Comparison of ENCODE assay signal across 1 cellular context in the genomic region with DNA sequence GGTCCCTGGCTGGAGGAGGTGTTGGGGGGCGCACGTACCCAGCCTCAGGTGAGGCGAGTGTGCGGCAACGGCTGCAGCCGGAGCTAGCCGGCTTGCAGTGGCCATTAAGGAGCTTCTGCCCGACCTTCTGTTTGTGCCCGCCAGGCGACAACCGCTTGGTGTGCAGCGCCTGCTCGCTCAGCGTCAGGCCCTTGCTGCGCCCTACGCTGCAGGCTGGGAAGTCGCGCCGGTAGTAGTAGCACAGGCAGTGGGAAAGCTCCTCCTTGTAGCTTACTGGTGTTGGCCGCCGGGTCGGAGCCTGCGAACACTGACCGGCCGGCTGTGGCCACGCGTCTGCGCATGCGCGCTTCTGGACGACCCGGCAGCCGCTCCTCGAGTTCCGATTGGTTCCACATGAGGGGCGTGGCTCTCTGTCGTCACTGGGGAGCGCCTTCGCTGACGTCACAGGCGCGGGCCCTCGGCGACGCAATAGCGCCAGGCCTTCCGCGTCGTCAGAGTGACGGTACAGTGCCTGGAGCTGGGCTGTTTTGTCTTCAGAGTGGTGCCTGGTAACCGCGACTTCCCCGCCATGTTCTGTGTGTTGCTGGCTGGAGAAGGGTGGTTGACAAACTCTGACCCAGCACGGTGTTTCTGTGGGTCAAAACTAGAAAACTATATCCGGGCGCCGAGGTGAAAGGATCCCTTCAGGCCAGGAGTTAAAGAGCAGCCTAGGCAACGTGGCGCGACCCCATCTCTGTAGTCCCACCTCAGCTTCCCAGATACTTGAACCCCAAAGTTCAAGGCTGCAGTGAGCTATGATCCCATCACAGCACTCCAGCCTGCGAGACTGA.
TF ChIP-seq lines count a peak whose summit lies in the region.

No MANE protein-coding gene starts in this region.

TF ChIP-seq in HepG2, 621 proteins besides CTCF, POLR2A, EP300 and RAD21 (continued from another document and continues in another):
- TF ChIP-seq, protein P1, sequence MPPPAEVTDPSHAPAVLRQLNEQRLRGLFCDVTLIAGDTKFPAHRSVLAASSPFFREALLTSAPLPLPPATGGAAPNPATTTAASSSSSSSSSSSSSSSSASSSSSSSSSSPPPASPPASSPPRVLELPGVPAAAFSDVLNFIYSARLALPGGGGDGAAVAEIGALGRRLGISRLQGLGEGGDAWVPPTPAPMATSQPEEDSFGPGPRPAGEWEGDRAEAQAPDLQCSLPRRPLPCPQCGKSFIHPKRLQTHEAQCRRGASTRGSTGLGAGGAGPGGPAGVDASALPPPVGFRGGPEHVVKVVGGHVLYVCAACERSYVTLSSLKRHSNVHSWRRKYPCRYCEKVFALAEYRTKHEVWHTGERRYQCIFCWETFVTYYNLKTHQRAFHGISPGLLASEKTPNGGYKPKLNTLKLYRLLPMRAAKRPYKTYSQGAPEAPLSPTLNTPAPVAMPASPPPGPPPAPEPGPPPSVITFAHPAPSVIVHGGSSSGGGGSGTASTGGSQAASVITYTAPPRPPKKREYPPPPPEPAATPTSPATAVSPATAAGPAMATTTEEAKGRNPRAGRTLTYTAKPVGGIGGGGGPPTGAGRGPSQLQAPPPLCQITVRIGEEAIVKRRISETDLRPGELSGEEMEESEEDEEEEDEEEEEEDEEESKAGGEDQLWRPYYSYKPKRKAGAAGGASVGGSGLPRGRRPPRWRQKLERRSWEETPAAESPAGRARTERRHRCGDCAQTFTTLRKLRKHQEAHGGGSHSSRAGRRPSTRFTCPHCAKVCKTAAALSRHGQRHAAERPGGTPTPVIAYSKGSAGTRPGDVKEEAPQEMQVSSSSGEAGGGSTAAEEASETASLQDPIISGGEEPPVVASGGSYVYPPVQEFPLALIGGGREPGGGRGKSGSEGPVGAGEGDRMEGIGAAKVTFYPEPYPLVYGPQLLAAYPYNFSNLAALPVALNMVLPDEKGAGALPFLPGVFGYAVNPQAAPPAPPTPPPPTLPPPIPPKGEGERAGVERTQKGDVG (CRISPR knock-in tag; IDR thresholded peaks at IDR 0.05; ENCODE audit: borderline replicate concordance): no peak
- TF ChIP-seq, protein P2, sequence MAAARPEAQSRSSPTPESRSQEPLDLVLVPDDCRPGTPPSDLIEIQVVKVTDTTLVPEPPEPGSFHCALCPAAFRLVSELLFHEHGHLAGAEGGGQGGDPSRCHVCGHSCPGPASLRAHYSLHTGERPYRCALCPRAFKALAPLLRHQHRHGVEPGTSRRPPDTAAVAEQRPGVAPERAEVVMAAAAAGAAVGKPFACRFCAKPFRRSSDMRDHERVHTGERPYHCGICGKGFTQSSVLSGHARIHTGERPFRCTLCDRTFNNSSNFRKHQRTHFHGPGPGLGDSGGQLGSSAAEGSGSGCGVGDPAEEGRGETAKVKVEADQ (CRISPR knock-in tag; IDR thresholded peaks at IDR 0.05; ENCODE audit: borderline replicate concordance): no peak
- TF ChIP-seq ZNF703 (CRISPR knock-in tag; IDR thresholded peaks at IDR 0.05; ENCODE audit: borderline replicate concordance) (no peak; the same call in 1 of the 2 replicates), SMC3 (IDR thresholded peaks at IDR 0.05; ENCODE audit: low read length) (no peak), RORA (CRISPR knock-in tag; IDR thresholded peaks at IDR 0.05) (no peak), HNRNPH1 (optimal IDR thresholded peaks at IDR 0.05; ENCODE audit: low read depth, low read length) (no peak), RELA (CRISPR knock-in tag; IDR thresholded peaks at IDR 0.05) (no peak; the same call in 1 of the 2 replicates), CENPX (CRISPR knock-in tag; IDR thresholded peaks at IDR 0.05) (no peak), ARNT2 (CRISPR knock-in tag; IDR thresholded peaks at IDR 0.05; ENCODE audit: low read depth) (peak; percentile 91), SALL2 (CRISPR knock-in tag; IDR thresholded peaks at IDR 0.05) (peak; percentile 67), KDM1A (CRISPR knock-in tag; IDR thresholded peaks at IDR 0.05) (0 out of 2 replicates have a peak, but pooled peaks have one; percentile 22), ETV5 (CRISPR knock-in tag; IDR thresholded peaks at IDR 0.05; ENCODE audit: borderline replicate concordance) (peak; percentile 41; the same call in 1 of the 2 replicates), GPN1 (CRISPR knock-in tag; IDR thresholded peaks at IDR 0.05; ENCODE audit: borderline replicate concordance) (no peak), ZNF296 (CRISPR knock-in tag; conservative IDR thresholded peaks at IDR 0.05) (no peak), ZNF335 (CRISPR knock-in tag; IDR thresholded peaks at IDR 0.05) (0 out of 2 replicates have a peak, but pooled peaks have one; percentile 40), RXRA (CRISPR knock-in tag; IDR thresholded peaks at IDR 0.05) (peak; percentile 58; the same call in 1 of the 2 replicates), ZFP37 (CRISPR knock-in tag; IDR thresholded peaks at IDR 0.05; ENCODE audit: borderline replicate concordance) (peak; percentile 45; the same call in 1 of the 2 replicates), MLLT10 (CRISPR knock-in tag; IDR thresholded peaks at IDR 0.05) (no peak), AGO1 (IDR thresholded peaks at IDR 0.05; ENCODE audit: low read depth, low read length, poor library complexity, severe bottlenecking) (no peak), ZNF230 (CRISPR knock-in tag; IDR thresholded peaks at IDR 0.05) (no peak), ZNF792 (CRISPR knock-in tag; IDR thresholded peaks at IDR 0.05) (peak; percentile 91), FOXP1 (IDR thresholded peaks at IDR 0.05) (no peak), FOXP1 (CRISPR knock-in tag; IDR thresholded peaks at IDR 0.05) (0 out of 2 replicates have a peak, but pooled peaks have one; percentile 10), CCDC6 (CRISPR knock-in tag; IDR thresholded peaks at IDR 0.05) (peak; percentile 67; the same call in 1 of the 2 replicates), SIN3A (IDR thresholded peaks at IDR 0.05; ENCODE audit: borderline replicate concordance, low read depth, low read length) (peak; percentile 85; the same call in 1 of the 2 replicates)
- TF ChIP-seq, protein P3, sequence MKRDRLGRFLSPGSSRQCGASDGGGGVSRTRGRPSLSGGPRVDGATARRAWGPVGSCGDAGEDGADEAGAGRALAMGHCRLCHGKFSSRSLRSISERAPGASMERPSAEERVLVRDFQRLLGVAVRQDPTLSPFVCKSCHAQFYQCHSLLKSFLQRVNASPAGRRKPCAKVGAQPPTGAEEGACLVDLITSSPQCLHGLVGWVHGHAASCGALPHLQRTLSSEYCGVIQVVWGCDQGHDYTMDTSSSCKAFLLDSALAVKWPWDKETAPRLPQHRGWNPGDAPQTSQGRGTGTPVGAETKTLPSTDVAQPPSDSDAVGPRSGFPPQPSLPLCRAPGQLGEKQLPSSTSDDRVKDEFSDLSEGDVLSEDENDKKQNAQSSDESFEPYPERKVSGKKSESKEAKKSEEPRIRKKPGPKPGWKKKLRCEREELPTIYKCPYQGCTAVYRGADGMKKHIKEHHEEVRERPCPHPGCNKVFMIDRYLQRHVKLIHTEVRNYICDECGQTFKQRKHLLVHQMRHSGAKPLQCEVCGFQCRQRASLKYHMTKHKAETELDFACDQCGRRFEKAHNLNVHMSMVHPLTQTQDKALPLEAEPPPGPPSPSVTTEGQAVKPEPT (CRISPR knock-in tag; IDR thresholded peaks at IDR 0.05; ENCODE audit: low read depth): peak; percentile 26; the same call in 1 of the 2 replicates
- TF ChIP-seq, protein P4, sequence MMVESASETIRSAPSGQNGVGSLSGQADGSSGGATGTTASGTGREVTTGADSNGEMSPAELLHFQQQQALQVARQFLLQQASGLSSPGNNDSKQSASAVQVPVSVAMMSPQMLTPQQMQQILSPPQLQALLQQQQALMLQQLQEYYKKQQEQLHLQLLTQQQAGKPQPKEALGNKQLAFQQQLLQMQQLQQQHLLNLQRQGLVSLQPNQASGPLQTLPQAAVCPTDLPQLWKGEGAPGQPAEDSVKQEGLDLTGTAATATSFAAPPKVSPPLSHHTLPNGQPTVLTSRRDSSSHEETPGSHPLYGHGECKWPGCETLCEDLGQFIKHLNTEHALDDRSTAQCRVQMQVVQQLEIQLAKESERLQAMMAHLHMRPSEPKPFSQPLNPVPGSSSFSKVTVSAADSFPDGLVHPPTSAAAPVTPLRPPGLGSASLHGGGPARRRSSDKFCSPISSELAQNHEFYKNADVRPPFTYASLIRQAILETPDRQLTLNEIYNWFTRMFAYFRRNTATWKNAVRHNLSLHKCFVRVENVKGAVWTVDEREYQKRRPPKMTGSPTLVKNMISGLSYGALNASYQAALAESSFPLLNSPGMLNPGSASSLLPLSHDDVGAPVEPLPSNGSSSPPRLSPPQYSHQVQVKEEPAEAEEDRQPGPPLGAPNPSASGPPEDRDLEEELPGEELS (CRISPR knock-in tag; IDR thresholded peaks at IDR 0.05): peak; percentile 48; the same call in 1 of the 2 replicates
- TF ChIP-seq, protein P5, sequence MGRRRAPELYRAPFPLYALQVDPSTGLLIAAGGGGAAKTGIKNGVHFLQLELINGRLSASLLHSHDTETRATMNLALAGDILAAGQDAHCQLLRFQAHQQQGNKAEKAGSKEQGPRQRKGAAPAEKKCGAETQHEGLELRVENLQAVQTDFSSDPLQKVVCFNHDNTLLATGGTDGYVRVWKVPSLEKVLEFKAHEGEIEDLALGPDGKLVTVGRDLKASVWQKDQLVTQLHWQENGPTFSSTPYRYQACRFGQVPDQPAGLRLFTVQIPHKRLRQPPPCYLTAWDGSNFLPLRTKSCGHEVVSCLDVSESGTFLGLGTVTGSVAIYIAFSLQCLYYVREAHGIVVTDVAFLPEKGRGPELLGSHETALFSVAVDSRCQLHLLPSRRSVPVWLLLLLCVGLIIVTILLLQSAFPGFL (CRISPR knock-in tag; IDR thresholded peaks at IDR 0.05): no peak
- TF ChIP-seq, protein P6, sequence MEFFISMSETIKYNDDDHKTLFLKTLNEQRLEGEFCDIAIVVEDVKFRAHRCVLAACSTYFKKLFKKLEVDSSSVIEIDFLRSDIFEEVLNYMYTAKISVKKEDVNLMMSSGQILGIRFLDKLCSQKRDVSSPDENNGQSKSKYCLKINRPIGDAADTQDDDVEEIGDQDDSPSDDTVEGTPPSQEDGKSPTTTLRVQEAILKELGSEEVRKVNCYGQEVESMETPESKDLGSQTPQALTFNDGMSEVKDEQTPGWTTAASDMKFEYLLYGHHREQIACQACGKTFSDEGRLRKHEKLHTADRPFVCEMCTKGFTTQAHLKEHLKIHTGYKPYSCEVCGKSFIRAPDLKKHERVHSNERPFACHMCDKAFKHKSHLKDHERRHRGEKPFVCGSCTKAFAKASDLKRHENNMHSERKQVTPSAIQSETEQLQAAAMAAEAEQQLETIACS (CRISPR knock-in tag; IDR thresholded peaks at IDR 0.05): peak; percentile 26; the same call in 1 of the 2 replicates
- TF ChIP-seq, protein P7, sequence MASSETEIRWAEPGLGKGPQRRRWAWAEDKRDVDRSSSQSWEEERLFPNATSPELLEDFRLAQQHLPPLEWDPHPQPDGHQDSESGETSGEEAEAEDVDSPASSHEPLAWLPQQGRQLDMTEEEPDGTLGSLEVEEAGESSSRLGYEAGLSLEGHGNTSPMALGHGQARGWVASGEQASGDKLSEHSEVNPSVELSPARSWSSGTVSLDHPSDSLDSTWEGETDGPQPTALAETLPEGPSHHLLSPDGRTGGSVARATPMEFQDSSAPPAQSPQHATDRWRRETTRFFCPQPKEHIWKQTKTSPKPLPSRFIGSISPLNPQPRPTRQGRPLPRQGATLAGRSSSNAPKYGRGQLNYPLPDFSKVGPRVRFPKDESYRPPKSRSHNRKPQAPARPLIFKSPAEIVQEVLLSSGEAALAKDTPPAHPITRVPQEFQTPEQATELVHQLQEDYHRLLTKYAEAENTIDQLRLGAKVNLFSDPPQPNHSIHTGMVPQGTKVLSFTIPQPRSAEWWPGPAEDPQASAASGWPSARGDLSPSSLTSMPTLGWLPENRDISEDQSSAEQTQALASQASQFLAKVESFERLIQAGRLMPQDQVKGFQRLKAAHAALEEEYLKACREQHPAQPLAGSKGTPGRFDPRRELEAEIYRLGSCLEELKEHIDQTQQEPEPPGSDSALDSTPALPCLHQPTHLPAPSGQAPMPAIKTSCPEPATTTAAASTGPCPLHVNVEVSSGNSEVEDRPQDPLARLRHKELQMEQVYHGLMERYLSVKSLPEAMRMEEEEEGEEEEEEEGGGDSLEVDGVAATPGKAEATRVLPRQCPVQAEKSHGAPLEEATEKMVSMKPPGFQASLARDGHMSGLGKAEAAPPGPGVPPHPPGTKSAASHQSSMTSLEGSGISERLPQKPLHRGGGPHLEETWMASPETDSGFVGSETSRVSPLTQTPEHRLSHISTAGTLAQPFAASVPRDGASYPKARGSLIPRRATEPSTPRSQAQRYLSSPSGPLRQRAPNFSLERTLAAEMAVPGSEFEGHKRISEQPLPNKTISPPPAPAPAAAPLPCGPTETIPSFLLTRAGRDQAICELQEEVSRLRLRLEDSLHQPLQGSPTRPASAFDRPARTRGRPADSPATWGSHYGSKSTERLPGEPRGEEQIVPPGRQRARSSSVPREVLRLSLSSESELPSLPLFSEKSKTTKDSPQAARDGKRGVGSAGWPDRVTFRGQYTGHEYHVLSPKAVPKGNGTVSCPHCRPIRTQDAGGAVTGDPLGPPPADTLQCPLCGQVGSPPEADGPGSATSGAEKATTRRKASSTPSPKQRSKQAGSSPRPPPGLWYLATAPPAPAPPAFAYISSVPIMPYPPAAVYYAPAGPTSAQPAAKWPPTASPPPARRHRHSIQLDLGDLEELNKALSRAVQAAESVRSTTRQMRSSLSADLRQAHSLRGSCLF (CRISPR knock-in tag; IDR thresholded peaks at IDR 0.05; ENCODE audit: borderline replicate concordance): 0 out of 2 replicates have a peak, but pooled peaks have one; percentile 20
- TF ChIP-seq, protein P8, sequence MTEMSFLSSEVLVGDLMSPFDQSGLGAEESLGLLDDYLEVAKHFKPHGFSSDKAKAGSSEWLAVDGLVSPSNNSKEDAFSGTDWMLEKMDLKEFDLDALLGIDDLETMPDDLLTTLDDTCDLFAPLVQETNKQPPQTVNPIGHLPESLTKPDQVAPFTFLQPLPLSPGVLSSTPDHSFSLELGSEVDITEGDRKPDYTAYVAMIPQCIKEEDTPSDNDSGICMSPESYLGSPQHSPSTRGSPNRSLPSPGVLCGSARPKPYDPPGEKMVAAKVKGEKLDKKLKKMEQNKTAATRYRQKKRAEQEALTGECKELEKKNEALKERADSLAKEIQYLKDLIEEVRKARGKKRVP (CRISPR knock-in tag; IDR thresholded peaks at IDR 0.05): peak in 1 of 2 experiments; percentile 90; a peak in 2 of 4 replicates
- TF ChIP-seq, protein P9, sequence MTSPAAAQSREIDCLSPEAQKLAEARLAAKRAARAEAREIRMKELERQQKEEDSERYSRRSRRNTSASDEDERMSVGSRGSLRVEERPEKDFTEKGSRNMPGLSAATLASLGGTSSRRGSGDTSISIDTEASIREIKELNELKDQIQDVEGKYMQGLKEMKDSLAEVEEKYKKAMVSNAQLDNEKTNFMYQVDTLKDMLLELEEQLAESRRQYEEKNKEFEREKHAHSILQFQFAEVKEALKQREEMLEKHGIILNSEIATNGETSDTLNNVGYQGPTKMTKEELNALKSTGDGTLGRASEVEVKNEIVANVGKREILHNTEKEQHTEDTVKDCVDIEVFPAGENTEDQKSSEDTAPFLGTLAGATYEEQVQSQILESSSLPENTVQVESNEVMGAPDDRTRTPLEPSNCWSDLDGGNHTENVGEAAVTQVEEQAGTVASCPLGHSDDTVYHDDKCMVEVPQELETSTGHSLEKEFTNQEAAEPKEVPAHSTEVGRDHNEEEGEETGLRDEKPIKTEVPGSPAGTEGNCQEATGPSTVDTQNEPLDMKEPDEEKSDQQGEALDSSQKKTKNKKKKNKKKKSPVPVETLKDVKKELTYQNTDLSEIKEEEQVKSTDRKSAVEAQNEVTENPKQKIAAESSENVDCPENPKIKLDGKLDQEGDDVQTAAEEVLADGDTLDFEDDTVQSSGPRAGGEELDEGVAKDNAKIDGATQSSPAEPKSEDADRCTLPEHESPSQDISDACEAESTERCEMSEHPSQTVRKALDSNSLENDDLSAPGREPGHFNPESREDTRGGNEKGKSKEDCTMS (CRISPR knock-in tag; conservative IDR thresholded peaks at IDR 0.05): no peak
